Comparison of ENCODE assay signal across 15 cellular contexts in the genomic region with DNA sequence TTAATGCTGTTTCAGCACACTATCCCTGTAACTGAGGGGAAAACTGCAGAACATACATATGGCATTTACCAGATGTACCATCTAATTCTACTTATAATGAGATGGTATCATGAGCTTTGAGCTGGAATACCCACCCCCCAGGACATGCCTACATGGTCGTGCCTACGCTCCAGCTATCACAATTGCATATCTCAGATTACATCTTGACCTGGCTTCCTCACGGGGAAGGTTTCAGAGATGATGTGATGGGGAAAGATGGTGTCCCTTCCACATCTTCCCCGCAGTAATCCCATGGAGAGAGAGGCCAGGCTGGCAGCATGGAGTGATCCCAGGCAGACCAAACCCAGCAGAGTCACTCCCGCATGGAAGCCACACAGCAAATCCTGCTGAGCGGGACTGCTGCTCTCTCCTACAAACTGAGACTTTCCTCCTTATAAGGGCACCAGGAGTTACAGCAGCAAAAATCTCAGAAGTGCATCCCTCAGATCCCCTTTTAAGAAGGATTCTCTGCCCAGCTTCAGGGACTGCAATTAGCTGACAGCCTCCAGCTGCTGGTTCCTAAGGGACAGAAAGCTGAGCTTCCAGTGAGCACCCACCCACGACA.
DNase-seq lines count a peak whose midpoint lies in the region; ATAC-seq lines count a peak whose summit lies in the region.
"Had no signal": no experiment of that assay in that cellular context is flagged by ENCODE, and none has a peak within 500 bp of the region (broad histone marks: within the 10 kb centered on the region; RNA-seq: fewer than 3 reads in every experiment).

No MANE protein-coding gene starts in this region.

- DNase-seq in ELF-1 (ENCODE audit: low read depth, low spot score) (peak; percentile 6), SK-N-DZ (ENCODE audit: low spot score) (peak; percentile 27), cerebellar cortex (ENCODE audit: low spot score) (peak; percentile 14), islet precursor cell (peak; percentile 55), NCI-H2196 (lab: John Stamatoyannopoulos, UW; ENCODE audit: unreplicated experiment) (no peak), T-helper 1 cell (no peak), HuH-7 (ENCODE audit: low spot score) (no peak)
- DNase-seq: 8988T; AML-193; Caco-2; CD8-positive, alpha-beta memory T cell; DND-41 had no signal

- ATAC-seq in GM19463 (IDR thresholded peaks at IDR 0.05; ENCODE audit: unreplicated experiment): no peak
- ATAC-seq: HCT116, HepG2 had no signal

Comparison
In these comparisons a context has a peak if more than half of its experiments do, and no peak if none do; other contexts are left out.
1. DNase-seq: peak in ELF-1 (single experiment), SK-N-DZ (single experiment), cerebellar cortex (single experiment) and islet precursor cell (single experiment); none in NCI-H2196 (single experiment), T-helper 1 cell (0 of 5) and HuH-7 (single experiment).